ENCODE assay signal across 8 cellular contexts in the genomic region with DNA sequence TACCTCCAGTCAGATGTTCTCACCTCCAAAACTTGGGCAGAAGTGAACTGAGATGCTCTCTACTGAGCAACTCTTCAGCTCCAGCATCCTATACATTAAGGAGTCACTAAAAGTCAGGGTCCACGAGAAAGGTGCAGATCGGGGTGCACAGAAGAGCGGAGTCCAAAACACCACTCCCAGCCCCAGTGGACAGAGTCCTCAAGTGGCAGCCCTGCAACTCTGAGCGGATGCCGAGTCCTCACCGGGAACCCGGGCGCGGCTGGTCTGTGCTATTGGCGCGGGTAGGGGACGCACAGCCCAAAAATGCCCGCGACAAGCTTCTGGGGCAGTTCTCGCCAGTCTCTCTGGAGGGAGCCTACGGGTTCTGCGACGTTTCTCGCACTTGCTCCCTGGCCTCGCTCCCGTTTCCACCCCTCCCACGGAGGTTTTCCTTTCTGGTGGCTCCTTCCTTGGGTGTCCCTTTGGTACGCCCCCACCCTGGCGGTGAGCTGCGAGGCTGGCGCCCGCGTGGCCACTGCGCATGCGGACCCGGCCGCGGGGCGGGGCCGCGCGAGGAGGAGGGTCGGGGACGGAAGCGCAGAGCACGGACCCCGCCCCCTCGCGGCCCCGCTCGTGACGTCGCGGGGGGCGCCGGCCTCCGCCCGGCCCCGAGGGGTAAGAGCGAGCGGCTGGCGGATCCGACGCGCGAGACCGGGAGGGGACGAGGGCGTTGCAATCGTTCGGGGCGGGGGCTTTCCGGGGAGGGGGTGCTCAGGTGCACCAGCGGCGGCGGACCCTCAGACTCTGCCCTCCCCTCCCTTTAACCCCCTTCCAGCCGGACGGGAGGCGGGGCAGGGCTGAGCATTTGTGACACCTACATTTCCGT. TPM values are rescaled to one million over a fixed set of nuclear protein-coding genes. Genes with fewer than 3 reads are reported as not detected.
DNase-seq lines count a peak whose midpoint lies in the region; ATAC-seq lines count a peak whose summit lies in the region.

A gene with protein sequence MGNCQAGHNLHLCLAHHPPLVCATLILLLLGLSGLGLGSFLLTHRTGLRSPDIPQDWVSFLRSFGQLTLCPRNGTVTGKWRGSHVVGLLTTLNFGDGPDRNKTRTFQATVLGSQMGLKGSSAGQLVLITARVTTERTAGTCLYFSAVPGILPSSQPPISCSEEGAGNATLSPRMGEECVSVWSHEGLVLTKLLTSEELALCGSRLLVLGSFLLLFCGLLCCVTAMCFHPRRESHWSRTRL (plus strand): TSS at position 601 of the 865 bp plus-strand sequence. CDS start 1,065 bp downstream, outside the sequence.

- POLR2A ChIA-PET in CD4-positive, alpha-beta memory T cell (lab: Charles Lee; ENCODE audit: partially characterized antibody), result interaction anchor here (0.8 to 4.8 kb wide), 21 partner anchors 9 to 689 kb away, joined by 3 to 113 read pairs (median 5); partner anchors contain the start of genes ALDOA, CDIPT, HIRIP3 and INO80E

- peak within 1 kb of the TSS; percentile 97 for H3K9ac ChIP-seq in endocrine pancreas (ENCODE audit: control insufficient read depth, insufficient read depth, low read length)

- peaks cover 11 to 30% (median 20%) of the 10 kb centered on the region in 4 donors for H3K4me1 Mint-ChIP-seq in CD4-positive, alpha-beta memory T cell

- intact Hi-C loops in CD4-positive, alpha-beta memory T cell (cut with micrococcal nuclease), result loop anchor here (1.0 to 5.0 kb wide), 4 partner anchors 12 to 154 kb away; partner anchors contain the start of genes INO80E, KCTD13, MAZ and TAOK2

- H3K9me3 ChIP-seq in CD4-positive, alpha-beta memory T cell (ENCODE audit: control insufficient read depth in 1 of 2, low read length in 2 of 2), result no peaks in the 10 kb centered on the region
- H3K9me3 ChIP-seq in endocrine pancreas (ENCODE audit: control insufficient read depth, low read length), result no peaks in the 10 kb centered on the region

- CTCF ChIA-PET in CD4-positive, alpha-beta memory T cell (lab: Charles Lee; ENCODE audit: partially characterized antibody), result interaction anchor here (0.8 to 3.0 kb wide), 8 partner anchors 12 to 262 kb away, joined by 3 to 29 read pairs (median 4); partner anchors contain the start of genes KCTD13, PAGR1, TAOK2 and TLCD3B

- peak; percentile 90 for ATAC-seq in GM19463 (IDR thresholded peaks at IDR 0.05; ENCODE audit: unreplicated experiment)

- H3K4me1 ChIP-seq in CD4-positive, alpha-beta memory T cell (ENCODE audit: insufficient read depth, low read length), result peaks cover 19% of the 10 kb centered on the region
- H3K4me1 ChIP-seq in endocrine pancreas (ENCODE audit: control insufficient read depth, insufficient read depth, low read length), result peaks cover 4% of the 10 kb centered on the region

- DNase-seq in CD4-positive, alpha-beta memory T cell, result peak; percentile 92 to 98 (median 95)
- DNase-seq in HS-5 (ENCODE audit: low read depth), result peak; percentile 60
- DNase-seq in NOMO-1 treated with dmso at 0.1 percent for 144 hours (lab: John Stamatoyannopoulos, UW; ENCODE audit: unreplicated experiment), result peak; percentile 74
- DNase-seq in activated CD8-positive, alpha-beta memory T cell treated with anti-CD3 and anti-CD28 coated beads for 48 hours (ENCODE audit: low read depth in 2 of 3, low spot score in 2 of 3), result peak; percentile 85 to 91 (median 86)
- DNase-seq in mesenteric fat pad (ENCODE audit: low spot score), result peak; percentile 98
- peak; percentile 85 for DNase-seq in stimulated activated CD8-positive, alpha-beta memory T cell treated with anti-CD3 and anti-CD28 coated beads, Interleukin-15, amount 100 ng/mL, for 24 hours (ENCODE audit: low read depth)

- H3K36me3 Mint-ChIP-seq in CD4-positive, alpha-beta memory T cell, result peaks cover 3 to 9% of the 10 kb centered on the region in 2 donors

- peak within 1 kb of the TSS; percentile 92 to 99 (median 96) for H3K27ac Mint-ChIP-seq in CD4-positive, alpha-beta memory T cell

- no peaks in the 10 kb centered on the region for H3K36me3 ChIP-seq in CD4-positive, alpha-beta memory T cell (ENCODE audit: insufficient read depth, low read length)
- H3K36me3 ChIP-seq in endocrine pancreas (ENCODE audit: control insufficient read depth, insufficient read depth, low read length), result no peaks in the 10 kb centered on the region

- H3K27me3 ChIP-seq in CD4-positive, alpha-beta memory T cell (ENCODE audit: insufficient read depth, low read length), result no peaks in the 10 kb centered on the region
- no peaks in the 10 kb centered on the region for H3K27me3 ChIP-seq in endocrine pancreas (ENCODE audit: control insufficient read depth, insufficient read depth, low read length)

- no peaks in the 10 kb centered on the region for H3K9me3 Mint-ChIP-seq in CD4-positive, alpha-beta memory T cell

- H3K27ac ChIP-seq in CD4-positive, alpha-beta memory T cell (ENCODE audit: low read depth, low read length), result peak within 1 kb of the TSS; percentile 87

- no peaks in the 10 kb centered on the region for H3K27me3 Mint-ChIP-seq in CD4-positive, alpha-beta memory T cell

- H3K4me3 ChIP-seq in CD4-positive, alpha-beta memory T cell (ENCODE audit: low read length in 2 of 2), result peak within 1 kb of the TSS; percentile 75 to 89
- H3K4me3 ChIP-seq in endocrine pancreas (ENCODE audit: control insufficient read depth, insufficient read depth, low read length), result peak within 1 kb of the TSS; percentile 93

- H3K4me3 Mint-ChIP-seq in CD4-positive, alpha-beta memory T cell, result peak within 1 kb of the TSS; percentile 88 to 95 (median 92)

RNA-seq across cellular contexts. Expression of the gene that starts here (rescaled TPM):
- 100 to 1,000 TPM in 1 of 2 experiments, 10 to 100 TPM in 1; 80.8 to 103 TPM for total RNA-seq in CD4-positive, alpha-beta memory T cell
- polyA plus RNA-seq in CD4-positive, alpha-beta memory T cell, result 100 to 1,000 TPM; 209 to 250 TPM
- 95.8 TPM for total RNA-seq in mesenteric fat pad

Comparison
In these comparisons a context has a peak if more than half of its experiments do, and no peak if none do; other contexts are left out.
1. Peak in every context shown above with its lines: DNase-seq, ATAC-seq, H3K4me3 ChIP-seq and H3K27ac ChIP-seq.